Comparison of ENCODE assay signal across 8 cellular contexts in genomic region chr7:36155811-36156361, GRCh38. TPM values are rescaled to one million over a fixed set of nuclear protein-coding genes. Genes with fewer than 3 reads are reported as not detected.
DNase-seq lines count a peak whose midpoint lies in the region; ATAC-seq and TF ChIP-seq lines count a peak whose summit lies in the region.
"Had no signal": no experiment of that assay in that cellular context is flagged by ENCODE, and none has a peak within 500 bp of the region (broad histone marks: within the 10 kb centered on the region; RNA-seq: fewer than 3 reads in every experiment).

No MANE protein-coding gene starts in this region.

- peaks cover 0 to 79% (median 10%) of the 10 kb centered on the region in 4 donors for H3K4me1 ChIP-seq in tibial nerve

- H3K4me3 ChIP-seq in tibial nerve = peak overlapping the region in 1 of 4 donors; percentile 89

- H3K4me3 Mint-ChIP-seq in WTC11 = peak overlapping the region; percentile 76

- no peak overlapping the region for H3K27ac ChIP-seq in tibial nerve

- CTCF ChIA-PET in WTC11 (lab: Charles Lee) = interaction anchor here (1.0 to 1.5 kb wide), 2 partner anchors 135 to 163 kb away, joined by 3 read pairs; no protein-coding TSS in a partner anchor

- TF ChIP-seq CTCF in WTC11 (IDR thresholded peaks at IDR 0.05) (no peak), tibial nerve (IDR thresholded peaks at IDR 0.05) (no peak)

- no peaks in the 10 kb centered on the region for H3K9me3 Mint-ChIP-seq in WTC11
- H3K9me3 Mint-ChIP-seq: naive B cell had no signal

- no peak overlapping the region; the same call in 1 of the 2 replicates for H3K27ac Mint-ChIP-seq in WTC11

- H3K36me3 ChIP-seq in tibial nerve = no peaks in the 10 kb centered on the region

- no peak for TF ChIP-seq EP300 in tibial nerve (IDR thresholded peaks at IDR 0.05)

- peaks cover 70% of the 10 kb centered on the region for H3K27me3 Mint-ChIP-seq in WTC11 (ENCODE audit: low read depth)

- TF ChIP-seq POLR2A in tibial nerve (IDR thresholded peaks at IDR 0.05) = no peak

- DNase-seq in HT-29 (ENCODE audit: low spot score) (peak; percentile 51), WTC11 (ENCODE audit: low spot score) (no peak), left kidney (ENCODE audit: low read depth, low spot score) (peak; percentile 23), superior temporal gyrus (ENCODE audit: extremely low spot score) (peak; percentile 51), tibial nerve (ENCODE audit: low spot score in 2 of 2) (no peak)
- no peak for DNase-seq in activated effector memory CD4-positive, alpha-beta T cell treated with anti-CD3 and anti-CD28 coated beads, Interleukin-2, amount 50 U/mL, for 16 hours
- DNase-seq in effector CD8-positive, alpha-beta T cell (lab: John Stamatoyannopoulos, UW) = no peak
- DNase-seq: naive B cell had no signal

- no peaks in the 10 kb centered on the region for H3K9me3 ChIP-seq in tibial nerve

- H3K36me3 Mint-ChIP-seq in WTC11 = peaks cover 5% of the 10 kb centered on the region
- H3K36me3 Mint-ChIP-seq: naive B cell had no signal

- POLR2A ChIA-PET in WTC11 (lab: Charles Lee) = no interaction called here

- no peak for ATAC-seq in WTC11

- H3K4me1 Mint-ChIP-seq in WTC11 = peaks cover 48% of the 10 kb centered on the region

- H3K27me3 ChIP-seq in tibial nerve = no peaks in the 10 kb centered on the region

- WGBS in tibial nerve, 2 donors = 28 to 32% methylated on average over 12 of the region's 12 CpGs

TF ChIP-seq in WTC11, 78 proteins besides CTCF, POLR2A, EP300 and RAD21:
- TF ChIP-seq MXD4 (CRISPR knock-in tag; IDR thresholded peaks at IDR 0.05; ENCODE audit: borderline replicate concordance) (no peak), ZNF263 (CRISPR knock-in tag; IDR thresholded peaks at IDR 0.05; ENCODE audit: low read depth) (no peak), HMGXB4 (CRISPR knock-in tag; IDR thresholded peaks at IDR 0.05) (no peak), CREM (CRISPR knock-in tag; IDR thresholded peaks at IDR 0.05) (no peak), AFF4 (CRISPR knock-in tag; IDR thresholded peaks at IDR 0.05; ENCODE audit: borderline replicate concordance) (no peak), SP1 (CRISPR knock-in tag; conservative IDR thresholded peaks at IDR 0.05) (no peak), TP53 (CRISPR knock-in tag; IDR thresholded peaks at IDR 0.05) (no peak), ELF4 (CRISPR knock-in tag; IDR thresholded peaks at IDR 0.05; ENCODE audit: low read depth) (no peak), KAT7 (CRISPR knock-in tag; IDR thresholded peaks at IDR 0.05; ENCODE audit: borderline replicate concordance) (no peak), TCF7 (CRISPR knock-in tag; IDR thresholded peaks at IDR 0.05; ENCODE audit: low read depth) (no peak), E2F1 (CRISPR knock-in tag; IDR thresholded peaks at IDR 0.05) (no peak), FOXJ3 (CRISPR knock-in tag; IDR thresholded peaks at IDR 0.05; ENCODE audit: borderline replicate concordance) (no peak), ZNF671 (CRISPR knock-in tag; IDR thresholded peaks at IDR 0.05) (no peak)
- TF ChIP-seq, protein P1, sequence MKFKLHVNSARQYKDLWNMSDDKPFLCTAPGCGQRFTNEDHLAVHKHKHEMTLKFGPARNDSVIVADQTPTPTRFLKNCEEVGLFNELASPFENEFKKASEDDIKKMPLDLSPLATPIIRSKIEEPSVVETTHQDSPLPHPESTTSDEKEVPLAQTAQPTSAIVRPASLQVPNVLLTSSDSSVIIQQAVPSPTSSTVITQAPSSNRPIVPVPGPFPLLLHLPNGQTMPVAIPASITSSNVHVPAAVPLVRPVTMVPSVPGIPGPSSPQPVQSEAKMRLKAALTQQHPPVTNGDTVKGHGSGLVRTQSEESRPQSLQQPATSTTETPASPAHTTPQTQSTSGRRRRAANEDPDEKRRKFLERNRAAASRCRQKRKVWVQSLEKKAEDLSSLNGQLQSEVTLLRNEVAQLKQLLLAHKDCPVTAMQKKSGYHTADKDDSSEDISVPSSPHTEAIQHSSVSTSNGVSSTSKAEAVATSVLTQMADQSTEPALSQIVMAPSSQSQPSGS (CRISPR knock-in tag; IDR thresholded peaks at IDR 0.05; ENCODE audit: borderline replicate concordance, low read depth) = no peak

RNA-seq across cellular contexts. Expression of gene EEPD1, which starts 2.8 kb away (rescaled TPM):
- total RNA-seq in HT-29 (2014; rRNA removed; shearing (Covaris generic)) = 44.7 and 44.9 TPM in 2 replicates
- total RNA-seq in WTC11 (2021) = 6.6 to 7.8 TPM (median 7.4 TPM) in 3 replicates
- 10 to 100 TPM in 3 of 4 donors, 1 to 10 TPM in 1; 9.0 to 18.0 (median 16.5) TPM for total RNA-seq in tibial nerve

Comparison
In these comparisons a context has a peak if more than half of its experiments do, and no peak if none do; other contexts are left out.
1. DNase-seq: peak in HT-29 (single experiment), left kidney (single experiment) and superior temporal gyrus (single experiment); none in WTC11 (single experiment), activated effector memory CD4-positive, alpha-beta T cell treated with anti-CD3 and anti-CD28 coated beads, Interleukin-2, amount 50 U/mL, for 16 hours (single experiment), tibial nerve (0 of 2) and effector CD8-positive, alpha-beta T cell (single experiment).